Comparison of ENCODE assay signal across 8 cellular contexts in genomic region chr7:128454808-128455555, GRCh38. TPM values are rescaled to one million over a fixed set of nuclear protein-coding genes. Genes with fewer than 3 reads are reported as not detected.
A peak's percentile ranks its signal among the peaks of the same experiment; 100 is the strongest.
DNase-seq lines count a peak whose midpoint lies in the region; ATAC-seq and TF ChIP-seq lines count a peak whose summit lies in the region.

No MANE protein-coding gene starts in this region.

- no peaks in the 10 kb centered on the region for H3K9me3 Mint-ChIP-seq in osteocyte (ENCODE audit: unreplicated experiment)

- H3K36me3 Mint-ChIP-seq in osteocyte (ENCODE audit: unreplicated experiment): no peaks in the 10 kb centered on the region

- H3K27me3 ChIP-seq in HCT116 (ENCODE audit: insufficient read depth, low read length) (0 out of 2 replicates have a peak, but pooled peaks cover 4% of the 10 kb centered on the region), SJCRH30 (no peaks in the 10 kb centered on the region)

- POLR2A ChIA-PET in HCT116 (lab: Charles Lee): no interaction called here

- TF ChIP-seq POLR2A in HCT116 (IDR thresholded peaks at IDR 0.05; ENCODE audit: borderline replicate concordance, extremely low read depth, insufficient read depth, insufficient read length): no peak

- BruUV-seq in HCT116 (replicated peaks; lab: Mats Ljungman, UMichigan): TSS peak; percentile 94

- no peak for DNase-seq in HCT116 (ENCODE audit: low read depth, low spot score)
- DNase-seq in SJCRH30: no peak
- DNase-seq in epithelial cell of prostate (ENCODE audit: low read depth, low spot score): no peak
- DNase-seq in osteocyte (ENCODE audit: extremely low spot score, unreplicated experiment): no peak
- no peak for DNase-seq in D341Med (ENCODE audit: low spot score)
- DNase-seq in SIG-M5 (lab: John Stamatoyannopoulos, UW): no peak

- peak overlapping the region; percentile 95 for H3K9ac ChIP-seq in HCT116 (ENCODE audit: low read length)

- H3K27me3 Mint-ChIP-seq in osteocyte (ENCODE audit: unreplicated experiment): peaks cover 26% of the 10 kb centered on the region

- TF ChIP-seq RAD21 in HCT116 (IDR thresholded peaks at IDR 0.05; ENCODE audit: low read depth): no peak

- ATAC-seq in HCT116: 0 out of 2 replicates have a peak, but pooled peaks have one; percentile 18
- ATAC-seq in GM18909 (IDR thresholded peaks at IDR 0.05; ENCODE audit: poor library complexity, unreplicated experiment): no peak
- ATAC-seq in esophagus mucosa: no peak

- H3K4me2 ChIP-seq in HCT116 (ENCODE audit: low read length): peak overlapping the region; percentile 83

- H3K4me3 ChIP-seq in HCT116 (replicated peaks in 1 of 2; ENCODE audit: low read depth in 1 of 2, low read length in 2 of 2) (peak overlapping the region; percentile 73 to 99), SJCRH30 (peak overlapping the region; percentile 93)

- peaks cover 11 to 38% of the 10 kb centered on the region in 2 experiments for H3K4me1 ChIP-seq in HCT116 (ENCODE audit: control insufficient read depth in 1 of 2, insufficient read depth in 2 of 2, low read length in 2 of 2)
- peaks cover 8% of the 10 kb centered on the region for H3K4me1 ChIP-seq in SJCRH30

- H3K4me1 Mint-ChIP-seq in osteocyte (ENCODE audit: unreplicated experiment): peaks cover 33% of the 10 kb centered on the region

- peaks cover 12% of the 10 kb centered on the region; the same call in 1 of the 2 replicates for H4K20me1 ChIP-seq in HCT116 (ENCODE audit: insufficient read depth)

- RAD21 ChIA-PET in HCT116 (lab: Charles Lee; ENCODE audit: low non-redundant PET in 1 of 2, low total read pairs in 2 of 2, uncharacterized antibody in 2 of 2, unreplicated experiment in 2 of 2): interaction anchor here in 1 of 2 experiments (1.3 kb wide), 1 partner anchor 28 kb away, joined by 3 read pairs; no protein-coding TSS in a partner anchor

- H3K27ac Mint-ChIP-seq in osteocyte (ENCODE audit: unreplicated experiment): peak overlapping the region; percentile 95

- H3K9me2 ChIP-seq in HCT116 (ENCODE audit: insufficient read depth): no peaks in the 10 kb centered on the region

- TF ChIP-seq CTCF in HCT116 (IDR thresholded peaks at IDR 0.05 in 2 of 3, conservative IDR thresholded peaks at IDR 0.05 in 1 of 3; ENCODE audit: borderline replicate concordance in 1 of 3, insufficient read depth in 1 of 3, low read depth in 2 of 3, low read length in 2 of 3) (peak in 1 of 3 experiments; percentile 25; a peak in 1 of 6 replicates), osteocyte (IDR thresholded peaks at IDR 0.05) (peak; percentile 11)

- H3K27ac ChIP-seq in HCT116 (ENCODE audit: low read depth, low read length): peak overlapping the region; percentile 83
- H3K27ac ChIP-seq in SJCRH30: peak overlapping the region; percentile 66
- H3K27ac ChIP-seq in epithelial cell of prostate: peak overlapping the region; percentile 48

- H3K79me2 ChIP-seq in HCT116 (ENCODE audit: insufficient read depth, low read length): peaks cover 42% of the 10 kb centered on the region

- CTCF ChIA-PET in HCT116 (lab: Charles Lee): interaction anchor here (1.3 to 1.5 kb wide), 4 partner anchors 26 to 108 kb away, joined by 3 to 9 read pairs (median 6); no protein-coding TSS in a partner anchor

- peak overlapping the region; percentile 71 for H2AFZ ChIP-seq in HCT116 (ENCODE audit: low read depth, low read length, poor library complexity, severe bottlenecking)

- peak overlapping the region; percentile 90 for H3K4me3 Mint-ChIP-seq in osteocyte (ENCODE audit: unreplicated experiment)

- intact Hi-C loops in HCT116 (cut with micrococcal nuclease): no loop called here

- peaks cover 4 to 20% of the 10 kb centered on the region in 2 experiments; a peak in 3 of 4 replicates for H3K36me3 ChIP-seq in HCT116 (ENCODE audit: control insufficient read depth in 1 of 2, insufficient read depth in 2 of 2, low read length in 2 of 2)
- peaks cover 2% of the 10 kb centered on the region for H3K36me3 ChIP-seq in SJCRH30

- H3K9me3 ChIP-seq in HCT116 (ENCODE audit: control insufficient read depth in 1 of 2, insufficient read depth in 1 of 2, low read depth in 1 of 2, low read length in 2 of 2): no peaks in the 10 kb centered on the region
- H3K9me3 ChIP-seq in SJCRH30 (replicated peaks): no peaks in the 10 kb centered on the region

TF ChIP-seq in HCT116, 20 proteins besides CTCF, POLR2A, EP300 and RAD21:
- TF ChIP-seq CEBPB (IDR thresholded peaks at IDR 0.05; ENCODE audit: low read depth): no peak
- TF ChIP-seq SIN3A (IDR thresholded peaks at IDR 0.05; ENCODE audit: low read depth): no peak
- no peak for TF ChIP-seq EGR1 (IDR thresholded peaks at IDR 0.05; ENCODE audit: low read depth)
- no peak for TF ChIP-seq EZH2 (IDR thresholded peaks at IDR 0.05)
- TF ChIP-seq ZFX (IDR thresholded peaks at IDR 0.05): no peak
- no peak for TF ChIP-seq ZBTB33 (IDR thresholded peaks at IDR 0.05; ENCODE audit: extremely low read depth, insufficient replicate concordance, low read length)
- TF ChIP-seq ZNF274 (IDR thresholded peaks at IDR 0.05; ENCODE audit: low read depth, low read length): no peak
- TF ChIP-seq REST (IDR thresholded peaks at IDR 0.05; ENCODE audit: low read depth): no peak

RNA-seq across cellular contexts. Expression of gene HILPDA, which starts 0.7 kb away (rescaled TPM):
- total RNA-seq in HCT116 (2021; ENCODE audit: unreplicated experiment) (32.8 TPM), osteocyte (7.4 and 8.8 TPM in 2 replicates), esophagus mucosa (157 TPM)
- polyA plus RNA-seq in HCT116 (2012): 42.3 and 45.2 TPM in 2 replicates
- 33.1 and 34.6 TPM in 2 replicates for total RNA-seq in SJCRH30 (2014; rRNA removed; shearing (Covaris generic))

RNA-seq across cellular contexts. Expression of gene METTL2B, which starts 21.6 kb away (rescaled TPM):
- 45.7 TPM for total RNA-seq in HCT116 (2021; ENCODE audit: unreplicated experiment)
- polyA plus RNA-seq in HCT116 (2012): 13.8 and 20.4 TPM in 2 replicates
- total RNA-seq in SJCRH30 (2014; rRNA removed; shearing (Covaris generic)): 45.4 and 46.6 TPM in 2 replicates
- 31.4 and 33.2 TPM in 2 replicates for total RNA-seq in osteocyte
- total RNA-seq in esophagus mucosa: 18.4 TPM

RNA-seq across cellular contexts. Expression of gene IMPDH1, which starts 45.2 kb away (rescaled TPM):
- total RNA-seq in HCT116 (2021; ENCODE audit: unreplicated experiment) (98.2 TPM), osteocyte (33.5 and 36.2 TPM in 2 replicates), esophagus mucosa (38.5 TPM)
- 82.5 and 94.8 TPM in 2 replicates for polyA plus RNA-seq in HCT116 (2012)
- 43.2 and 47.9 TPM in 2 replicates for total RNA-seq in SJCRH30 (2014; rRNA removed; shearing (Covaris generic))
